Comparison of ENCODE assay signal across 21 cellular contexts in genomic region chr11:122754028-122754427, GRCh38.
DNase-seq lines count a peak whose midpoint lies in the region; ATAC-seq, FAIRE-seq and TF ChIP-seq lines count a peak whose summit lies in the region.
"Had no signal": no experiment of that assay in that cellular context is flagged by ENCODE, and none has a peak within 500 bp of the region (broad histone marks: within the 10 kb centered on the region; RNA-seq: fewer than 3 reads in every experiment).

No MANE protein-coding gene starts in this region.

- TF ChIP-seq CTCF in CD4-positive, alpha-beta T cell (IDR thresholded peaks at IDR 0.05), result no peak
- TF ChIP-seq CTCF in Loucy (conservative IDR thresholded peaks at IDR 0.05; ENCODE audit: low read length) (no peak), bronchial epithelial cell (IDR thresholded peaks at IDR 0.05; ENCODE audit: insufficient read depth, low read length, severe bottlenecking) (no peak), stomach (IDR thresholded peaks at IDR 0.05) (no peak)

- H3K27me3 ChIP-seq in BLaER1 treated with 17β-estradiol and CSF1 and Interleukin-3, amounts not matched to agents 10 nM and 100 nM, result no peaks in the 10 kb centered on the region
- H3K27me3 ChIP-seq in CD4-positive, alpha-beta T cell (ENCODE audit: control insufficient read depth, insufficient read depth, low read length), result no peaks in the 10 kb centered on the region
- H3K27me3 ChIP-seq in Loucy (ENCODE audit: insufficient read depth, low read length, poor library complexity, severe bottlenecking) (no peaks in the 10 kb centered on the region), bronchial epithelial cell (ENCODE audit: control insufficient read depth, insufficient read depth, low read length) (no peaks in the 10 kb centered on the region), stomach (no peaks in the 10 kb centered on the region)

- intact Hi-C loops in CD4-positive, alpha-beta T cell (cut with DNase I, micrococcal nuclease), result loop anchor here (1.0 to 5.0 kb wide), 8 partner anchors 37 to 125 kb away; no protein-coding TSS in a partner anchor
- intact Hi-C loops in stomach (cut with DNase I; ENCODE audit: low total_unique reads), result no loop called here

- H3K79me2 ChIP-seq in Loucy (ENCODE audit: insufficient read depth, low read length), result peaks cover 94% of the 10 kb centered on the region

- no peaks in the 10 kb centered on the region for H3K36me3 Mint-ChIP-seq in CD4-positive, alpha-beta T cell (ENCODE audit: low read depth)

- no peak for ATAC-seq in CD4-positive, alpha-beta T cell (ENCODE audit: poor library complexity)

- no peaks in the 10 kb centered on the region for H3K27me3 Mint-ChIP-seq in CD4-positive, alpha-beta T cell

- H3K4me1 ChIP-seq in BLaER1 treated with 17β-estradiol and CSF1 and Interleukin-3, amounts not matched to agents 10 nM and 100 nM, result peaks cover 99 to 100% (median 100%) of the 10 kb centered on the region in 10 experiments
- peaks cover 78% of the 10 kb centered on the region for H3K4me1 ChIP-seq in Loucy (ENCODE audit: insufficient read depth, low read length, poor library complexity, severe bottlenecking)
- peaks cover 0 to 25% (median 2%) of the 10 kb centered on the region in 4 donors for H3K4me1 ChIP-seq in stomach
- H3K4me1 ChIP-seq: Caco-2 had no signal

- H3K4me1 Mint-ChIP-seq in CD4-positive, alpha-beta T cell (ENCODE audit: low read depth), result peaks cover 66% of the 10 kb centered on the region

- H3F3A ChIP-seq in Loucy (ENCODE audit: low read depth), result no peaks in the 10 kb centered on the region

- no peaks in the 10 kb centered on the region for H3K9me2 ChIP-seq in Loucy (replicated peaks; ENCODE audit: low read depth, low read length)

- peak overlapping the region; percentile 5 for H3K27ac Mint-ChIP-seq in CD4-positive, alpha-beta T cell
- H3K27ac Mint-ChIP-seq: B cell; T-helper 1 cell treated with Interleukin-12 subunit alpha and Interleukin-12 subunit beta and Interleukin-4 antibody, amounts not matched to agents 30 μg/mL and 1 μg/mL, for 36 hours had no signal

- POLR2A ChIA-PET in CD4-positive, alpha-beta T cell (lab: Charles Lee), result interaction anchor here (1.0 to 2.2 kb wide), 8 partner anchors 9 to 98 kb away, joined by 3 to 16 read pairs (median 6); no protein-coding TSS in a partner anchor

- peak overlapping the region in 8 of 11 experiments; percentile 0 to 67 (median 46); a peak in 11 of 22 replicates for H3K9ac ChIP-seq in BLaER1 treated with 17β-estradiol and CSF1 and Interleukin-3, amounts not matched to agents 10 nM and 100 nM
- H3K9ac ChIP-seq in Loucy (ENCODE audit: low read depth, low read length, poor library complexity, severe bottlenecking), result peak overlapping the region; percentile 69

- peak overlapping the region; percentile 79 to 99 (median 88) for H3K4me2 ChIP-seq in BLaER1 treated with 17β-estradiol and CSF1 and Interleukin-3, amounts not matched to agents 10 nM and 100 nM
- peak overlapping the region; percentile 24 for H3K4me2 ChIP-seq in Loucy (ENCODE audit: low read depth, low read length, poor library complexity, severe bottlenecking)

- H2AFZ ChIP-seq in Loucy (ENCODE audit: low read length), result no peak overlapping the region

- peaks cover 0 to 89% (median 49%) of the 10 kb centered on the region in 11 experiments; a peak in 17 of 22 replicates for H3K36me3 ChIP-seq in BLaER1 treated with 17β-estradiol and CSF1 and Interleukin-3, amounts not matched to agents 10 nM and 100 nM
- H3K36me3 ChIP-seq in Loucy (ENCODE audit: insufficient read depth, low read length), result peaks cover 20% of the 10 kb centered on the region; the same call in 1 of the 2 replicates
- H3K36me3 ChIP-seq in bronchial epithelial cell (ENCODE audit: control insufficient read depth, insufficient read depth, low read length), result no peaks in the 10 kb centered on the region
- no peaks in the 10 kb centered on the region for H3K36me3 ChIP-seq in stomach

- CTCF ChIA-PET in CD4-positive, alpha-beta T cell (lab: Charles Lee), result interaction anchor here (0.6 to 3.4 kb wide), 10 partner anchors 8 to 174 kb away, joined by 3 to 28 read pairs (median 6); partner anchors contain the start of gene UBASH3B

- peaks cover 0 to 91% (median 22%) of the 10 kb centered on the region in 11 experiments; a peak in 14 of 22 replicates for H4K20me1 ChIP-seq in BLaER1 treated with 17β-estradiol and CSF1 and Interleukin-3, amounts not matched to agents 10 nM and 100 nM
- peaks cover 4% of the 10 kb centered on the region for H4K20me1 ChIP-seq in Loucy (ENCODE audit: insufficient read depth, low read length, poor library complexity, severe bottlenecking)

- peak; percentile 88 for FAIRE-seq in bronchial epithelial cell (lab: Jason Lieb, UNC)
- FAIRE-seq: H54, RCC 7860 had no signal

- no peaks in the 10 kb centered on the region for H3K9me3 Mint-ChIP-seq in CD4-positive, alpha-beta T cell
- H3K9me3 Mint-ChIP-seq: T-helper 1 cell treated with Interleukin-12 subunit alpha and Interleukin-12 subunit beta and Interleukin-4 antibody, amounts not matched to agents 30 μg/mL and 1 μg/mL, for 36 hours had no signal

- no peak overlapping the region for H3K4me3 Mint-ChIP-seq in CD4-positive, alpha-beta T cell
- H3K4me3 Mint-ChIP-seq: B cell; T-helper 1 cell treated with Interleukin-12 subunit alpha and Interleukin-12 subunit beta and Interleukin-4 antibody, amounts not matched to agents 30 μg/mL and 1 μg/mL, for 36 hours had no signal

- no peak overlapping the region for H3K4me3 ChIP-seq in BLaER1 treated with 17β-estradiol and CSF1 and Interleukin-3, amounts not matched to agents 10 nM and 100 nM
- H3K4me3 ChIP-seq in Loucy (ENCODE audit: low read length, poor library complexity, severe bottlenecking) (no peak overlapping the region), bronchial epithelial cell (ENCODE audit: low read depth, low read length) (no peak overlapping the region), stomach (no peak overlapping the region)
- H3K4me3 ChIP-seq: SK-N-MC had no signal

- no peaks in the 10 kb centered on the region for H3K9me3 ChIP-seq in BLaER1 treated with 17β-estradiol and CSF1 and Interleukin-3, amounts not matched to agents 10 nM and 100 nM (replicated peaks in 1 of 11)
- H3K9me3 ChIP-seq in CD4-positive, alpha-beta T cell (ENCODE audit: control insufficient read depth, low read length), result no peaks in the 10 kb centered on the region
- H3K9me3 ChIP-seq in Loucy (ENCODE audit: insufficient read depth, low read depth, low read length), result no peaks in the 10 kb centered on the region
- no peaks in the 10 kb centered on the region for H3K9me3 ChIP-seq in stomach
- H3K9me3 ChIP-seq: Caco-2 had no signal

- TF ChIP-seq EP300 in stomach (IDR thresholded peaks at IDR 0.05), result no peak

- TF ChIP-seq POLR2A in stomach (IDR thresholded peaks at IDR 0.05), result no peak

- WGBS in stomach, 5 donors, result 84 to 93% (median 90%) methylated on average over 3 of the region's 3 CpGs

- H3K27ac ChIP-seq in BLaER1 treated with 17β-estradiol and CSF1 and Interleukin-3, amounts not matched to agents 10 nM and 100 nM, result peak overlapping the region; percentile 60 to 88 (median 79); a peak in 20 of 22 replicates
- no peak overlapping the region for H3K27ac ChIP-seq in CD4-positive, alpha-beta T cell (ENCODE audit: low read depth, low read length)
- H3K27ac ChIP-seq in stomach, result no peak overlapping the region
- H3K27ac ChIP-seq: SK-N-MC had no signal

- DNase-seq in CD4-positive, alpha-beta T cell, result no peak
- no peak for DNase-seq in bronchial epithelial cell (ENCODE audit: low read depth)
- no peak for DNase-seq in GM19240 (ENCODE audit: insufficient read length, low spot score)
- DNase-seq in stomach, result no peak
- no peak for DNase-seq in NCI-H2196 treated with DMSO at 0.1 percent for 48 hours (lab: John Stamatoyannopoulos, UW; ENCODE audit: unreplicated experiment)
- DNase-seq: DMS79, NCI-H1105 treated with DMSO at 0.1 percent for 48 hours, NCI-H146, NCI-H1930, NCI-H2107, NCI-H446, NCI-H524 treated with DMSO at 0.1 percent for 48 hours, SIG-M5 had no signal

Comparison
In these comparisons a context has a peak if more than half of its experiments do, and no peak if none do; other contexts are left out.
1. H3K27ac ChIP-seq: peak in BLaER1 treated with 17β-estradiol and CSF1 and Interleukin-3, amounts not matched to agents 10 nM and 100 nM (11 of 11); none in CD4-positive, alpha-beta T cell (single experiment) and stomach (0 of 5).